ENCODE assay signal across 32 cellular contexts in genomic region chr1:70409136-70409535, GRCh38.
"Had no signal": no experiment of that assay in that cellular context is flagged by ENCODE, and none has a peak within 500 bp of the region (broad histone marks: within the 10 kb centered on the region; RNA-seq: fewer than 3 reads in every experiment).

No MANE protein-coding gene starts in this region.

- ATAC-seq: activated CD4-positive, CD25-positive, alpha-beta regulatory T cell treated with anti-CD3 and anti-CD28 coated beads, Interleukin-2, amount 50 U/mL, for 24 hours; activated CD8-positive, alpha-beta T cell treated with anti-CD3 and anti-CD28 coated beads, Interleukin-2, amount 10 ng/mL, durations not matched to agents 7 days and 5 days; activated naive CD4-positive, alpha-beta T cell treated with anti-CD3 and anti-CD28 coated beads, Interleukin-2, amount 50 U/mL, for 72 hours; activated T-cell treated with anti-CD3 and anti-CD28 coated beads, Interleukin-2, amount 50 U/mL, for 72 hours; esophagus mucosa; heart left ventricle had no signal

- H3K9me3 ChIP-seq: ascending aorta, breast epithelium, colonic mucosa, heart left ventricle had no signal

- FAIRE-seq: frontal cortex had no signal

- DNase-seq: activated B cell treated with CpG ODN at 0.5 μM for 24 hours; activated CD4-positive, alpha-beta memory T cell treated with anti-CD3 and anti-CD28 coated beads for 36 hours; activated CD4-positive, alpha-beta T cell treated with anti-CD3 and anti-CD28 coated beads for 48 hours; activated CD4-positive, alpha-beta T cell treated with anti-CD3 and anti-CD28 coated beads, Interleukin-2, amount 50 U/mL, for 1 hour; activated CD8-positive, alpha-beta memory T cell treated with anti-CD3 and anti-CD28 coated beads, Interleukin-2, amount 50 U/mL, for 48 hours; activated CD8-positive, alpha-beta T cell treated with anti-CD3 and anti-CD28 coated beads, Interleukin-2, amount 10 ng/mL, durations not matched to agents 7 days and 5 days; activated gamma-delta T cell; activated naive CD4-positive, alpha-beta T cell; activated naive CD4-positive, alpha-beta T cell treated with anti-CD3 and anti-CD28 coated beads, Interleukin-2, amount 10 ng/mL, durations not matched to agents 7 days and 5 days; activated naive CD8-positive, alpha-beta T cell treated with anti-CD3 and anti-CD28 coated beads, Interleukin-2, amount 10 ng/mL, durations not matched to agents 7 days and 5 days; activated T-cell treated with anti-CD3 and anti-CD28 coated beads for 4 hours; activated T-cell treated with anti-CD3 and anti-CD28 coated beads, Interleukin-2, amount 50 U/mL, for 24 hours; activated T-cell treated with anti-CD3 and anti-CD28 coated beads, Interleukin-2, amount 50 U/mL, for 72 hours; central memory CD4-positive, alpha-beta T cell; cerebellar nuclear complex; colonic mucosa; effector memory CD4-positive, alpha-beta T cell; endodermal cell; foreskin fibroblast; heart left ventricle; T1000; WERI-Rb-1 had no signal

- H3K36me3 ChIP-seq: ascending aorta, breast epithelium, cardiac muscle cell, colonic mucosa, heart left ventricle, WERI-Rb-1 had no signal

- H3K27ac ChIP-seq: colonic mucosa, WERI-Rb-1 had no signal

- H3K27me3 ChIP-seq: ascending aorta, breast epithelium, cardiac muscle cell, colonic mucosa, heart left ventricle had no signal

- H3K4me3 Mint-ChIP-seq: activated B cell treated with CpG ODN at 0.5 μM for 24 hours; activated CD4-positive, alpha-beta memory T cell treated with anti-CD3 and anti-CD28 coated beads for 36 hours; activated CD8-positive, alpha-beta T cell treated with anti-CD3 and anti-CD28 coated beads, Interleukin-2, amount 10 ng/mL, durations not matched to agents 7 days and 5 days; activated naive CD4-positive, alpha-beta T cell treated with anti-CD3 and anti-CD28 coated beads, Interleukin-2, amount 10 ng/mL, durations not matched to agents 7 days and 5 days; activated naive CD8-positive, alpha-beta T cell treated with anti-CD3 and anti-CD28 coated beads, Interleukin-2, amount 10 ng/mL, durations not matched to agents 7 days and 5 days; activated T-cell treated with anti-CD3 and anti-CD28 coated beads, Interleukin-2, amount 50 U/mL, for 24 hours; activated T-cell treated with anti-CD3 and anti-CD28 coated beads, Interleukin-2, amount 50 U/mL, for 72 hours; endodermal cell; T-helper 1 cell treated with Interleukin-12 subunit alpha and Interleukin-12 subunit beta and Interleukin-4 antibody, amounts not matched to agents 30 μg/mL and 1 μg/mL, for 36 hours; T-helper 2 cell treated with Interferon-gamma antibody and Interleukin-4, amounts not matched to agents 5 μg/mL and 100 μg/mL, for 36 hours had no signal

- H3K4me1 ChIP-seq: breast epithelium, colonic mucosa had no signal

- H3K36me3 Mint-ChIP-seq: activated CD4-positive, alpha-beta memory T cell treated with anti-CD3 and anti-CD28 coated beads for 36 hours; activated naive CD4-positive, alpha-beta T cell treated with anti-CD3 and anti-CD28 coated beads, Interleukin-2, amount 10 ng/mL, durations not matched to agents 7 days and 5 days; activated naive CD4-positive, alpha-beta T cell treated with anti-CD3 and anti-CD28 coated beads, Interleukin-2, amount 50 U/mL, for 72 hours; activated naive CD8-positive, alpha-beta T cell treated with anti-CD3 and anti-CD28 coated beads, Interleukin-2, amount 10 ng/mL, durations not matched to agents 7 days and 5 days; brain had no signal

- H3K27ac Mint-ChIP-seq: activated B cell treated with CpG ODN at 0.5 μM for 24 hours; activated CD4-positive, alpha-beta memory T cell treated with anti-CD3 and anti-CD28 coated beads for 36 hours; activated CD8-positive, alpha-beta T cell treated with anti-CD3 and anti-CD28 coated beads, Interleukin-2, amount 10 ng/mL, durations not matched to agents 7 days and 5 days; activated naive CD4-positive, alpha-beta T cell treated with anti-CD3 and anti-CD28 coated beads, Interleukin-2, amount 10 ng/mL, durations not matched to agents 7 days and 5 days; activated naive CD4-positive, alpha-beta T cell treated with anti-CD3 and anti-CD28 coated beads, Interleukin-2, amount 50 U/mL, for 72 hours; activated naive CD8-positive, alpha-beta T cell treated with anti-CD3 and anti-CD28 coated beads, Interleukin-2, amount 10 ng/mL, durations not matched to agents 7 days and 5 days; activated T-cell treated with anti-CD3 and anti-CD28 coated beads, Interleukin-2, amount 50 U/mL, for 24 hours; activated T-cell treated with anti-CD3 and anti-CD28 coated beads, Interleukin-2, amount 50 U/mL, for 72 hours; endodermal cell; T-helper 1 cell treated with Interleukin-12 subunit alpha and Interleukin-12 subunit beta and Interleukin-4 antibody, amounts not matched to agents 30 μg/mL and 1 μg/mL, for 36 hours; T-helper 2 cell treated with Interferon-gamma antibody and Interleukin-4, amounts not matched to agents 5 μg/mL and 100 μg/mL, for 36 hours had no signal

- H3K4me3 ChIP-seq: ascending aorta, cardiac muscle cell, colonic mucosa, heart left ventricle had no signal

- H3K9me3 Mint-ChIP-seq: activated B cell treated with CpG ODN at 0.5 μM for 24 hours; activated CD4-positive, alpha-beta memory T cell treated with anti-CD3 and anti-CD28 coated beads for 36 hours; activated naive CD4-positive, alpha-beta T cell treated with anti-CD3 and anti-CD28 coated beads, Interleukin-2, amount 10 ng/mL, durations not matched to agents 7 days and 5 days; activated naive CD4-positive, alpha-beta T cell treated with anti-CD3 and anti-CD28 coated beads, Interleukin-2, amount 50 U/mL, for 72 hours; activated naive CD8-positive, alpha-beta T cell treated with anti-CD3 and anti-CD28 coated beads, Interleukin-2, amount 10 ng/mL, durations not matched to agents 7 days and 5 days; activated T-cell treated with anti-CD3 and anti-CD28 coated beads, Interleukin-2, amount 50 U/mL, for 24 hours; activated T-cell treated with anti-CD3 and anti-CD28 coated beads, Interleukin-2, amount 50 U/mL, for 72 hours; brain; endodermal cell; T-helper 1 cell treated with Interleukin-12 subunit alpha and Interleukin-12 subunit beta and Interleukin-4 antibody, amounts not matched to agents 30 μg/mL and 1 μg/mL, for 36 hours; T-helper 2 cell treated with Interferon-gamma antibody and Interleukin-4, amounts not matched to agents 5 μg/mL and 100 μg/mL, for 36 hours had no signal
